ENCODE assay signal across 10 cellular contexts in the genomic region with DNA sequence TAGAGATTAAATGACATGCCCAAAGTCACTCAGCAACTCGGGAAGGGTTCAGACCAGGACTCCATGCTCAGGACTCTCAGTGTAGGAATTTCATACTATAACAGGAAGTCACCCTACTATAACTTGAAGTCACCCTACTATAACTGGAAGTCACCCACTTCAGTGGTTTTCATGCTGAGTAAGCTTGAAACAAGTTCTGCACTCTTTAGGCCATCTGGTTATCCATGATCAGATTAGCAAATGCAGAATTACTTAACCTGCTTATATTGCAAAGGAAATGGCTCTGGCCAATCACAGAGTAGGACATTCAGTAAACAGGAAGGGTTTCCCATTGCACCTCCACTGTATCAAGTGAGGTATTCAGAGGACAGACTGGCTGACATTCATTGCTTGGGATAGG.
DNase-seq lines count a peak whose midpoint lies in the region; ATAC-seq lines count a peak whose summit lies in the region.
"Had no signal": no experiment of that assay in that cellular context is flagged by ENCODE, and none has a peak within 500 bp of the region (broad histone marks: within the 10 kb centered on the region; RNA-seq: fewer than 3 reads in every experiment).

No MANE protein-coding gene starts in this region.

- peak overlapping the region; percentile 20 for H3K27ac Mint-ChIP-seq in activated CD4-positive, alpha-beta T cell treated with anti-CD3 and anti-CD28 coated beads, Interleukin-2, amount 10 ng/mL, durations not matched to agents 24 days and 14 days
- H3K27ac Mint-ChIP-seq in memory B cell: no peak overlapping the region

- peaks cover 12% of the 10 kb centered on the region for H3K4me1 Mint-ChIP-seq in activated CD4-positive, alpha-beta T cell treated with anti-CD3 and anti-CD28 coated beads, Interleukin-2, amount 10 ng/mL, durations not matched to agents 24 days and 14 days
- peaks cover 3% of the 10 kb centered on the region for H3K4me1 Mint-ChIP-seq in memory B cell

- no peaks in the 10 kb centered on the region for H3K9me3 Mint-ChIP-seq in activated CD4-positive, alpha-beta T cell treated with anti-CD3 and anti-CD28 coated beads, Interleukin-2, amount 10 ng/mL, durations not matched to agents 24 days and 14 days
- no peaks in the 10 kb centered on the region for H3K9me3 Mint-ChIP-seq in memory B cell

- no peak overlapping the region for H3K4me3 ChIP-seq in effector memory CD4-positive, alpha-beta T cell (ENCODE audit: insufficient read depth, low read depth, low read length, poor library complexity, severe bottlenecking)
- H3K4me3 ChIP-seq: cardiac muscle cell had no signal

- no peak overlapping the region for H3K27ac ChIP-seq in effector memory CD4-positive, alpha-beta T cell (ENCODE audit: insufficient read depth, low read length, poor library complexity, severe bottlenecking)
- H3K27ac ChIP-seq: cardiac muscle cell had no signal

- no peaks in the 10 kb centered on the region for H3K4me1 ChIP-seq in effector memory CD4-positive, alpha-beta T cell (ENCODE audit: control insufficient read depth, insufficient read depth, low read length, poor library complexity, severe bottlenecking)

- no peaks in the 10 kb centered on the region for H3K9me3 ChIP-seq in effector memory CD4-positive, alpha-beta T cell (ENCODE audit: control insufficient read depth, low read length)

- intact Hi-C loops in activated CD4-positive, alpha-beta T cell treated with anti-CD3 and anti-CD28 coated beads, Interleukin-2, amount 10 ng/mL, durations not matched to agents 24 days and 14 days (cut with micrococcal nuclease): loop anchor here (10.0 kb wide), 1 partner anchor 1050 kb away; no protein-coding TSS in a partner anchor

- H3K4me3 Mint-ChIP-seq in activated CD4-positive, alpha-beta T cell treated with anti-CD3 and anti-CD28 coated beads, Interleukin-2, amount 10 ng/mL, durations not matched to agents 24 days and 14 days: no peak overlapping the region
- no peak overlapping the region for H3K4me3 Mint-ChIP-seq in memory B cell

- peaks cover 2% of the 10 kb centered on the region for H3K27me3 Mint-ChIP-seq in activated CD4-positive, alpha-beta T cell treated with anti-CD3 and anti-CD28 coated beads, Interleukin-2, amount 10 ng/mL, durations not matched to agents 24 days and 14 days
- H3K27me3 Mint-ChIP-seq in memory B cell: no peaks in the 10 kb centered on the region

- H3K27me3 ChIP-seq in effector memory CD4-positive, alpha-beta T cell (replicated peaks; ENCODE audit: control insufficient read depth, insufficient read depth, low read length, poor library complexity, severe bottlenecking): no peaks in the 10 kb centered on the region
- H3K27me3 ChIP-seq: cardiac muscle cell had no signal

- DNase-seq in activated CD4-positive, alpha-beta T cell treated with anti-CD3 and anti-CD28 coated beads, Interleukin-2, amount 10 ng/mL, durations not matched to agents 24 days and 14 days: peak; percentile 67
- DNase-seq in activated CD4-positive, alpha-beta T cell treated with anti-CD3 and anti-CD28 coated beads for 48 hours: no peak
- no peak for DNase-seq in memory B cell (ENCODE audit: low spot score in 2 of 2)
- no peak for DNase-seq in hypothalamus (lab: John Stamatoyannopoulos, UW)
- DNase-seq in effector memory CD4-positive, alpha-beta T cell: no peak
- no peak for DNase-seq in NCI-H510A treated with DMSO at 0.1 percent for 48 hours (lab: John Stamatoyannopoulos, UW)
- DNase-seq: foreskin melanocyte had no signal

- H3K36me3 Mint-ChIP-seq in activated CD4-positive, alpha-beta T cell treated with anti-CD3 and anti-CD28 coated beads, Interleukin-2, amount 10 ng/mL, durations not matched to agents 24 days and 14 days (ENCODE audit: low read depth): no peaks in the 10 kb centered on the region
- no peaks in the 10 kb centered on the region for H3K36me3 Mint-ChIP-seq in memory B cell

- H3K36me3 ChIP-seq in effector memory CD4-positive, alpha-beta T cell (ENCODE audit: control insufficient read depth, insufficient read depth, low read length): no peaks in the 10 kb centered on the region
- H3K36me3 ChIP-seq: cardiac muscle cell had no signal

- ATAC-seq in GM21723 (IDR thresholded peaks at IDR 0.05; ENCODE audit: unreplicated experiment) (peak; percentile 93), HG03439 (IDR thresholded peaks at IDR 0.05; ENCODE audit: unreplicated experiment) (peak; percentile 90), memory B cell (ENCODE audit: low read depth) (peak; percentile 32)

Comparison
In these comparisons a context has a peak if more than half of its experiments do, and no peak if none do; other contexts are left out.
1. ATAC-seq: peak in every context shown above with its lines; median percentile 93 in GM21723; 90 in HG03439; 32 in memory B cell.